Comparison of ENCODE assay signal across 1 cellular context in the genomic region with DNA sequence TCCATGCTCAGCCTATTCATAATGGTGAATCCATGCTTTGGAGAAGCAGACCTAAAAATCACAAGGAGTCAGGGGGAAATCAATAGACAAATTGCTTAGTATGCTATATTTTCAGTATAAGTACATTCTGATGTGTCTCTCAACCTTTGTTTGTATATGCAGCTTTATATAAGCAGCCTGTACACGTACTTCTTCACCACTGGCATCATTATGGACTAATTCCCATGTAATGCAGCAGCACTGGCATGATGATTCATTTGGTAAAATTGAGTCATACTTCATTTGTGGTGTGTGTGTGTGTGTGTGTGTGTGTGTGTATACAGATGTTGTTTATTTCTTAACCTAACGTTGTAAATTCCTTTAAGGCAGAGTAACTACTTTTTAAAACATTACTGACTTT.
TF ChIP-seq lines count a peak whose summit lies in the region.

No MANE protein-coding gene starts in this region.

TF ChIP-seq in K562, 482 proteins besides CTCF, POLR2A, EP300 and RAD21:
- TF ChIP-seq MAFF (IDR thresholded peaks at IDR 0.05; ENCODE audit: low read length) (0 out of 2 replicates have a peak, but pooled peaks have one; percentile 9), C11orf30 (IDR thresholded peaks at IDR 0.05; ENCODE audit: low read depth) (peak; percentile 11; the same call in 1 of the 2 replicates), ZNF316 (IDR thresholded peaks at IDR 0.05) (peak; percentile 40; the same call in 1 of the 2 replicates)
- TF ChIP-seq, protein P1, sequence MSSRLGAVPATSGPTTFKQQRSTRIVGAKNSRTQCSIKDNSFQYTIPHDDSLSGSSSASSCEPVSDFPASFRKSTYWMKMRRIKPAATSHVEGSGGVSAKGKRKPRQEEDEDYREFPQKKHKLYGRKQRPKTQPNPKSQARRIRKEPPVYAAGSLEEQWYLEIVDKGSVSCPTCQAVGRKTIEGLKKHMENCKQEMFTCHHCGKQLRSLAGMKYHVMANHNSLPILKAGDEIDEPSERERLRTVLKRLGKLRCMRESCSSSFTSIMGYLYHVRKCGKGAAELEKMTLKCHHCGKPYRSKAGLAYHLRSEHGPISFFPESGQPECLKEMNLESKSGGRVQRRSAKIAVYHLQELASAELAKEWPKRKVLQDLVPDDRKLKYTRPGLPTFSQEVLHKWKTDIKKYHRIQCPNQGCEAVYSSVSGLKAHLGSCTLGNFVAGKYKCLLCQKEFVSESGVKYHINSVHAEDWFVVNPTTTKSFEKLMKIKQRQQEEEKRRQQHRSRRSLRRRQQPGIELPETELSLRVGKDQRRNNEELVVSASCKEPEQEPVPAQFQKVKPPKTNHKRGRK (tag; IDR thresholded peaks at IDR 0.05), result no peak
TF ChIP-seq in K562: peak in this region for 3.
